In genomic region chrX:153651540-153652079, GRCh38 we compare ENCODE assay signal across 10 cellular contexts. TPM values are rescaled to one million over a fixed set of nuclear protein-coding genes. Genes with fewer than 3 reads are reported as not detected.
DNase-seq lines count a peak whose midpoint lies in the region; ATAC-seq and TF ChIP-seq lines count a peak whose summit lies in the region.
"Had no signal": no experiment of that assay in that cellular context is flagged by ENCODE, and none has a peak within 500 bp of the region (broad histone marks: within the 10 kb centered on the region; RNA-seq: fewer than 3 reads in every experiment).

No MANE protein-coding gene starts in this region.

- in situ Hi-C loops in GM13977 (cut with MboI; ENCODE audit: low pct_unique_long_range_greater_than_20kb, low sequenced_read_pairs, unreplicated experiment): loop anchor here (25.0 kb wide), 1 partner anchor 689 kb away; no protein-coding TSS in a partner anchor
- in situ Hi-C loops in gastrocnemius medialis (cut with MboI; ENCODE audit: low sequenced_read_pairs in 4 of 4): loop anchor here in 1 of 4 donors (25.0 kb wide), 1 partner anchor 689 kb away; no protein-coding TSS in a partner anchor

- WGBS in tibial nerve, 2 donors: 81 to 100% methylated on average over 1 to 7 of the region's 9 CpGs

- H3K36me3 ChIP-seq in RWPE2 (ENCODE audit: low read depth): no peaks in the 10 kb centered on the region
- H3K36me3 ChIP-seq in gastrocnemius medialis: no peaks in the 10 kb centered on the region
- no peaks in the 10 kb centered on the region for H3K36me3 ChIP-seq in tibial nerve

- no peak for TF ChIP-seq POLR2A in gastrocnemius medialis (IDR thresholded peaks at IDR 0.05)
- no peak for TF ChIP-seq POLR2A in tibial nerve (IDR thresholded peaks at IDR 0.05)

- TF ChIP-seq EP300 in tibial nerve (IDR thresholded peaks at IDR 0.05): no peak

- H3K4me3 ChIP-seq in RWPE2 (ENCODE audit: severe bottlenecking) (no peak overlapping the region), gastrocnemius medialis (no peak overlapping the region), tibial nerve (no peak overlapping the region)
- H3K4me3 ChIP-seq: psoas muscle had no signal

- TF ChIP-seq CTCF in GM13977 (IDR thresholded peaks at IDR 0.05; ENCODE audit: extremely low read depth, insufficient read depth, missing control alignments) (peak; percentile 36), RWPE2 (IDR thresholded peaks at IDR 0.05; ENCODE audit: poor library complexity, severe bottlenecking) (no peak), gastrocnemius medialis (IDR thresholded peaks at IDR 0.05 in 4 of 5, conservative IDR thresholded peaks at IDR 0.05 in 1 of 5) (no peak), tibial nerve (IDR thresholded peaks at IDR 0.05) (no peak)

- peak; percentile 62; the same call in 2 of the 3 replicates for ATAC-seq in RWPE2 (ENCODE audit: low read depth)
- no peak for ATAC-seq in gastrocnemius medialis
- ATAC-seq: psoas muscle had no signal

- DNase-seq in CD1c-positive myeloid dendritic cell (ENCODE audit: extremely low spot score) (peak; percentile 11), GM13977 (ENCODE audit: low spot score) (no peak), RWPE2 (ENCODE audit: low spot score) (no peak), left kidney (ENCODE audit: low read depth, low spot score) (peak; percentile 24), ureter (ENCODE audit: low spot score) (no peak), pons (ENCODE audit: low spot score) (no peak), gastrocnemius medialis (no peak), tibial nerve (ENCODE audit: low spot score in 2 of 2) (no peak)
- DNase-seq: NCI-H2029 had no signal

- intact Hi-C loops in gastrocnemius medialis (cut with DNase I; ENCODE audit: low total_unique reads): no loop called here

- H3K4me1 ChIP-seq in RWPE2 (ENCODE audit: insufficient read depth, poor library complexity, severe bottlenecking) (peaks cover 2% of the 10 kb centered on the region), gastrocnemius medialis (no peaks in the 10 kb centered on the region), tibial nerve (peaks cover 0 to 13% (median 0%) of the 10 kb centered on the region in 4 donors)
- H3K4me1 ChIP-seq: psoas muscle had no signal

- no peaks in the 10 kb centered on the region for H3K27me3 ChIP-seq in RWPE2 (ENCODE audit: insufficient read depth, poor library complexity, severe bottlenecking)
- peaks cover 0 to 22% (median 3%) of the 10 kb centered on the region in 3 donors for H3K27me3 ChIP-seq in gastrocnemius medialis
- peaks cover 0 to 33% of the 10 kb centered on the region in 2 donors for H3K27me3 ChIP-seq in tibial nerve

- H3K27ac ChIP-seq in RWPE2 (ENCODE audit: poor library complexity, severe bottlenecking) (no peak overlapping the region), gastrocnemius medialis (no peak overlapping the region), tibial nerve (no peak overlapping the region)
- H3K27ac ChIP-seq: psoas muscle had no signal

- H3K9me3 ChIP-seq in RWPE2 (ENCODE audit: severe bottlenecking) (no peaks in the 10 kb centered on the region), gastrocnemius medialis (no peaks in the 10 kb centered on the region), tibial nerve (no peaks in the 10 kb centered on the region)

RNA-seq across cellular contexts. Expression of gene DUSP9, which starts 4.6 kb away (rescaled TPM):
- total RNA-seq in ureter (2.7 TPM), gastrocnemius medialis (not detected), tibial nerve (not detected)
- total RNA-seq: psoas muscle had no signal

RNA-seq across cellular contexts. Expression of gene PNCK, which starts 22.0 kb away (rescaled TPM):
- total RNA-seq in ureter (12.3 TPM), gastrocnemius medialis (1 to 10 TPM in 1 of 4 donors, under 1 TPM in 1, not detected in 2; 0.98 to 1.6 TPM), tibial nerve (1 to 10 TPM in 2 of 4 donors, under 1 TPM in 1, not detected in 1; 0.63 to 4.5 (median 3.6) TPM)

RNA-seq across cellular contexts. Expression of gene SLC6A8, which starts 36.1 kb away (rescaled TPM):
- total RNA-seq in ureter (70.3 TPM), gastrocnemius medialis (10 to 100 TPM; 40.1 to 78.1 (median 45.0) TPM), tibial nerve (10 to 100 TPM; 14.4 to 26.7 (median 21.9) TPM)

RNA-seq across cellular contexts. Expression of gene CCNQ, which starts 52.7 kb away (rescaled TPM):
- total RNA-seq in ureter (15.0 TPM), gastrocnemius medialis (10 to 100 TPM; 48.4 to 61.5 (median 52.8) TPM), tibial nerve (10 to 100 TPM; 26.4 to 36.9 (median 32.2) TPM)

Comparison
In these comparisons a context has a peak if more than half of its experiments do, and no peak if none do; other contexts are left out.
1. DNase-seq: peak in CD1c-positive myeloid dendritic cell (single experiment) and left kidney (single experiment); none in GM13977 (single experiment), RWPE2 (single experiment), ureter (single experiment), pons (single experiment), gastrocnemius medialis (0 of 2) and tibial nerve (0 of 2).